ENCODE assay signal across 6 cellular contexts in the genomic region with DNA sequence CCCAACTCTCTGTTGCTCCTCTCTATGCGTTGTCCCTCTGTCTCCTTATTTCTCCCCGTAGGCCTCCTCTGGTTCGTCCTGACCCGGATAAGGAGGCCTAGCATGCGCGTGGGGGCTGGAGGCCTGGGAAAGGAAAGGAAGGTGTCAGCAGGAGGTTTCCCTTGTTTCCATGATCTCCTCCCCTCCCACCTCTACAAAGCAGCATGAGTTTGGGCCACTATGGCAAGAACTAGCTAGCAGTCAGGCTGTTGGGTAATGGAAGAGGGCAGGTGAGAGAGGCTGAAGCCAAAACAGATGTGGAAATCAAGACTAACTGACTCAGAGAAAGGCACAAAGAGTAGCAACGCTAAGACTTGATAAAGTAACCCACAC. TPM values are rescaled to one million over a fixed set of nuclear protein-coding genes. Genes with fewer than 3 reads are reported as not detected.
A peak's percentile ranks its signal among the peaks of the same experiment; 100 is the strongest.
DNase-seq lines count a peak whose midpoint lies in the region; ATAC-seq and TF ChIP-seq lines count a peak whose summit lies in the region.

No MANE protein-coding gene starts in this region.

- TF ChIP-seq CTCF in heart right ventricle (IDR thresholded peaks at IDR 0.05) = no peak
- no peak for TF ChIP-seq CTCF in uterus (IDR thresholded peaks at IDR 0.05)

- H3K27ac ChIP-seq in heart right ventricle (peak overlapping the region; percentile 41 to 96 (median 88)), iPS-20b (ENCODE audit: low read length) (no peak overlapping the region), uterus (peak overlapping the region; percentile 89)

- no peak for DNase-seq in heart right ventricle
- DNase-seq in cardiac septum (ENCODE audit: low spot score) = no peak
- peak; percentile 42 to 54 for DNase-seq in uterus
- DNase-seq in NCI-H2171 treated with DMSO at 0.1 percent for 48 hours (lab: John Stamatoyannopoulos, UW) = no peak

- H3K9me3 ChIP-seq in heart right ventricle (no peaks in the 10 kb centered on the region), iPS-20b (ENCODE audit: insufficient read depth, low read depth, low read length) (no peaks in the 10 kb centered on the region), uterus (no peaks in the 10 kb centered on the region)

- no peak for TF ChIP-seq POLR2A in uterus (IDR thresholded peaks at IDR 0.05)

- 12% methylated on average over 7 of the region's 7 CpGs for WGBS in heart right ventricle, 2 donors

- H3K27me3 ChIP-seq in heart right ventricle = peaks cover 0 to 15% (median 0%) of the 10 kb centered on the region in 7 donors
- H3K27me3 ChIP-seq in iPS-20b (ENCODE audit: insufficient read depth, low read length) = peaks cover 37% of the 10 kb centered on the region
- no peaks in the 10 kb centered on the region for H3K27me3 ChIP-seq in uterus

- intact Hi-C loops in heart right ventricle (cut with DNase I) = loop anchor here in 2 of 10 donors (5.0 kb wide), 3 partner anchors 75 to 125 kb away; a partner anchor contains a TSS
- intact Hi-C loops in cardiac septum (cut with DNase I) = loop anchor here (5.0 kb wide), 2 partner anchors 75 to 125 kb away; a partner anchor contains a TSS
- intact Hi-C loops in uterus (cut with DNase I; ENCODE audit: low total_unique reads) = no loop called here

- H3K36me3 ChIP-seq in heart right ventricle = peaks cover 0 to 10% (median 0%) of the 10 kb centered on the region in 9 donors
- no peaks in the 10 kb centered on the region for H3K36me3 ChIP-seq in iPS-20b (ENCODE audit: insufficient read depth, low read depth, low read length)
- H3K36me3 ChIP-seq in uterus = no peaks in the 10 kb centered on the region

- peaks cover 21 to 53% (median 43%) of the 10 kb centered on the region in 9 donors for H3K4me1 ChIP-seq in heart right ventricle
- peaks cover 28% of the 10 kb centered on the region for H3K4me1 ChIP-seq in iPS-20b (ENCODE audit: insufficient read depth, low read length)
- H3K4me1 ChIP-seq in uterus = peaks cover 5 to 12% of the 10 kb centered on the region in 2 donors

- peak in 2 of 8 donors; percentile 0 for ATAC-seq in heart right ventricle
- no peak for ATAC-seq in GM18502 (IDR thresholded peaks at IDR 0.05; ENCODE audit: poor library complexity, unreplicated experiment)

- peak overlapping the region; percentile 9 to 100 (median 94) for H3K4me3 ChIP-seq in heart right ventricle
- H3K4me3 ChIP-seq in iPS-20b (ENCODE audit: low read length) = peak overlapping the region; percentile 90
- H3K4me3 ChIP-seq in uterus = peak overlapping the region; percentile 93 to 98

- peak overlapping the region; percentile 36; the same call in 1 of the 2 replicates for H3K9ac ChIP-seq in iPS-20b (ENCODE audit: low read depth, low read length)

RNA-seq across cellular contexts. Expression of a gene that starts 0.7 kb away (rescaled TPM):
- total RNA-seq in heart right ventricle (10 to 100 TPM; 23.2 to 68.1 (median 54.9) TPM), cardiac septum (46.5 TPM), uterus (10 to 100 TPM in 2 of 4 donors, 1 to 10 TPM in 1, under 1 TPM in 1; 0.88 to 31.3 (median 10.4) TPM)
- polyA plus RNA-seq in heart right ventricle = 100 to 1,000 TPM in 1 of 2 donors, 10 to 100 TPM in 1; 15.7 to 141 TPM

RNA-seq across cellular contexts. Expression of a gene that starts 9.3 kb away (rescaled TPM):
- total RNA-seq in heart right ventricle (1 to 10 TPM in 4 of 10 donors, under 1 TPM in 5, not detected in 1; 0.35 to 5.8 (median 0.71) TPM), cardiac septum (0.86 TPM), uterus (10 to 100 TPM in 1 of 4 donors, 1 to 10 TPM in 3; 1.0 to 27.1 (median 3.1) TPM)
- polyA plus RNA-seq in heart right ventricle = 1 to 10 TPM; 2.4 to 4.0 TPM

RNA-seq across cellular contexts. Expression of a gene that starts 18.6 kb away (rescaled TPM):
- 10 to 100 TPM; 11.4 to 16.5 (median 13.3) TPM for total RNA-seq in heart right ventricle
- 1 to 10 TPM; 5.7 to 8.5 TPM for polyA plus RNA-seq in heart right ventricle
- 12.5 TPM for total RNA-seq in cardiac septum
- 10 to 100 TPM in 2 of 4 donors, 1 to 10 TPM in 2; 6.4 to 32.9 (median 11.1) TPM for total RNA-seq in uterus

RNA-seq across cellular contexts. Expression of a gene that starts 18.8 kb away (rescaled TPM):
- 10 to 100 TPM; 12.9 to 26.6 (median 18.3) TPM for total RNA-seq in heart right ventricle
- 10 to 100 TPM; 52.3 to 57.6 TPM for polyA plus RNA-seq in heart right ventricle
- 20.7 TPM for total RNA-seq in cardiac septum
- total RNA-seq in uterus = 100 to 1,000 TPM in 1 of 4 donors, 10 to 100 TPM in 2, 1 to 10 TPM in 1; 3.2 to 186 (median 21.3) TPM

RNA-seq across cellular contexts. Expression of a gene that starts 28.7 kb away (rescaled TPM):
- total RNA-seq in heart right ventricle = under 1 TPM in 2 of 10 donors, not detected in 8; 0.46 to 0.74 TPM
- under 1 TPM; 0.06 to 0.88 TPM for polyA plus RNA-seq in heart right ventricle
- not detected for total RNA-seq in cardiac septum
- under 1 TPM in 1 of 4 donors, not detected in 3; 0.26 TPM for total RNA-seq in uterus

Comparison
In these comparisons a context has a peak if more than half of its experiments do, and no peak if none do; other contexts are left out.
1. DNase-seq: peak in uterus (2 of 2); none in heart right ventricle (0 of 2), cardiac septum (single experiment) and NCI-H2171 treated with DMSO at 0.1 percent for 48 hours (single experiment).
2. Peak in every context shown above with its lines, with median percentiles within 50 percentile points of each other: H3K4me3 ChIP-seq.